34 cellular contexts compared by ENCODE assay signal in genomic region chr22:47891609-47892008, GRCh38.
"Had no signal": no experiment of that assay in that cellular context is flagged by ENCODE, and none has a peak within 500 bp of the region (broad histone marks: within the 10 kb centered on the region; RNA-seq: fewer than 3 reads in every experiment).

No MANE protein-coding gene starts in this region.

- H3K36me3 ChIP-seq: adrenal gland, brain microvascular endothelial cell, breast epithelium had no signal

- H3K9me3 ChIP-seq: adrenal gland, body of pancreas had no signal

- H3K4me3 ChIP-seq: adrenal gland, body of pancreas, breast epithelium had no signal

- FAIRE-seq: astrocyte, TTC549 had no signal

- H3K27me3 ChIP-seq: adrenal gland, body of pancreas, brain microvascular endothelial cell had no signal

- ATAC-seq: activated CD8-positive, alpha-beta T cell treated with anti-CD3 and anti-CD28 coated beads for 36 hours; activated naive CD4-positive, alpha-beta T cell treated with anti-CD3 and anti-CD28 coated beads, Interleukin-2, amount 50 U/mL, for 72 hours; activated T-cell treated with anti-CD3 and anti-CD28 coated beads, Interleukin-2, amount 50 U/mL, for 4 hours; activated T-cell treated with anti-CD3 and anti-CD28 coated beads, Interleukin-2, amount 50 U/mL, for 72 hours; activated T-helper 17 cell treated with anti-CD3 and anti-CD28 coated beads, Interleukin-2, amount 50 U/mL, for 72 hours; body of pancreas; T-cell; T-helper 17 cell had no signal

- DNase-seq: activated B cell treated with CpG ODN at 0.5 μM for 24 hours; activated CD4-positive, alpha-beta memory T cell treated with anti-CD3 and anti-CD28 coated beads for 36 hours; activated CD4-positive, alpha-beta T cell treated with anti-CD3 and anti-CD28 coated beads for 4 hours; activated CD4-positive, alpha-beta T cell treated with anti-CD3 and anti-CD28 coated beads, Interleukin-2, amount 10 ng/mL, durations not matched to agents 24 days and 14 days; activated CD4-positive, alpha-beta T cell treated with anti-CD3 and anti-CD28 coated beads, Interleukin-2, amount 50 U/mL, for 1 hour; activated CD4-positive, alpha-beta T cell treated with anti-CD3 and anti-CD28 coated beads, Interleukin-2, amount 50 U/mL, for 4 hours; activated CD4-positive, CD25-positive, alpha-beta regulatory T cell treated with anti-CD3 and anti-CD28 coated beads, Interleukin-2, amount 50 U/mL, for 72 hours; activated CD8-positive, alpha-beta memory T cell treated with anti-CD3 and anti-CD28 coated beads, Interleukin-2, amount 50 U/mL, for 4 hours; activated CD8-positive, alpha-beta T cell treated with anti-CD3 and anti-CD28 coated beads for 36 hours; activated effector memory CD4-positive, alpha-beta T cell treated with anti-CD3 and anti-CD28 coated beads, Interleukin-2, amount 50 U/mL, for 16 hours; activated gamma-delta T cell treated with Interleukin-2 at 50 U/mL for 16 hours; activated naive CD4-positive, alpha-beta T cell; activated naive CD4-positive, alpha-beta T cell treated with anti-CD3 and anti-CD28 coated beads for 36 hours; activated naive CD4-positive, alpha-beta T cell treated with anti-CD3 and anti-CD28 coated beads, Interleukin-2, amount 50 U/mL, for 16 hours; activated naive CD8-positive, alpha-beta T cell treated with anti-CD3 and anti-CD28 coated beads for 36 hours; activated T-cell treated with anti-CD3 and anti-CD28 coated beads for 4 hours; activated T-cell treated with anti-CD3 and anti-CD28 coated beads, Interleukin-2, amount 50 U/mL, for 1 hour; activated T-cell treated with anti-CD3 and anti-CD28 coated beads, Interleukin-2, amount 50 U/mL, for 4 hours; activated T-cell treated with anti-CD3 and anti-CD28 coated beads, Interleukin-2, amount 50 U/mL, for 72 hours; amniotic stem cell; aorta; body of pancreas; brain microvascular endothelial cell; central memory CD4-positive, alpha-beta T cell; T-cell; T-helper 17 cell; T1000 had no signal

- H3K4me1 ChIP-seq: adrenal gland, body of pancreas, breast epithelium had no signal

- H3K27ac ChIP-seq: body of pancreas, brain microvascular endothelial cell, breast epithelium, VCaP had no signal
